In the genomic region with DNA sequence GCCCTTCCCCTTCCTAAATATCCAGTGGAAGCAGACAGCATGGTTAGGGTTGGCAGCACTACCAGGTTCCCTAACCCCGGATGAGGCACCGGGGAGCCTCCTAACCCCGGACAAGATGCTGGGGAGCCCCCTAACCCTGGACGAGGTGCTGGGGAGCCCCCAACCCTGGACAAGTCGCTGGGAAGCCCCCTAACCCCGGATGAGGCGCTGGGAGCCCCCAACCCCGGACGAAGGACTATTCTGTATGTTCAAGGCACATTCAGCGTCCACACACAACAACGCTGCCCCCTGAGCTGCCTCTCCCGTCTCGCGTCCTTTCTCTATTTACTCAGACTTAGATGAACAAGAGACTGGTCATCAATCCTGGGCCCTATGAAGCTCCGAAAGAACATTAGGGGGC, we compare ENCODE assay signal across 19 cellular contexts. TPM values are rescaled to one million over a fixed set of nuclear protein-coding genes. Genes with fewer than 3 reads are reported as not detected.
DNase-seq lines count a peak whose midpoint lies in the region; ATAC-seq and TF ChIP-seq lines count a peak whose summit lies in the region.
"Had no signal": no experiment of that assay in that cellular context is flagged by ENCODE, and none has a peak within 500 bp of the region (broad histone marks: within the 10 kb centered on the region; RNA-seq: fewer than 3 reads in every experiment).

No MANE protein-coding gene starts in this region.

- H3K36me3 ChIP-seq in spleen, result peaks cover 0 to 57% (median 4%) of the 10 kb centered on the region in 6 donors
- H3K36me3 ChIP-seq: HAP-1 had no signal

- H3K4me1 ChIP-seq in spleen, result no peaks in the 10 kb centered on the region
- H3K4me1 ChIP-seq: HAP-1 had no signal

- no peak overlapping the region for H3K4me3 Mint-ChIP-seq in activated naive CD4-positive, alpha-beta T cell treated with anti-CD3 and anti-CD28 coated beads, Interleukin-2, amount 10 ng/mL, durations not matched to agents 7 days and 5 days
- H3K4me3 Mint-ChIP-seq in activated T-helper 2 cell treated with anti-CD3 and anti-CD28 coated beads, Interferon-gamma antibody, Interleukin-2, Interleukin-4, amounts not matched to agents 10 μg/mL and 5 μg/mL and 100 μg/mL, durations not matched to agents 14 hours and 24 hours and 36 hours (ENCODE audit: low read depth), result no peak overlapping the region
- H3K4me3 Mint-ChIP-seq: CD14-positive monocyte, IgD-negative memory B cell had no signal

- no peak overlapping the region for H3K27ac ChIP-seq in spleen
- H3K27ac ChIP-seq in caudate nucleus (ENCODE audit: low read depth, low read length), result no peak overlapping the region

- intact Hi-C loops in activated T-helper 2 cell treated with anti-CD3 and anti-CD28 coated beads, Interferon-gamma antibody, Interleukin-2, Interleukin-4, amounts not matched to agents 10 μg/mL and 5 μg/mL and 100 μg/mL, durations not matched to agents 14 hours and 24 hours and 36 hours (cut with micrococcal nuclease), result no loop called here
- intact Hi-C loops in lower leg skin (cut with DNase I; ENCODE audit: low total_unique reads), result no loop called here
- intact Hi-C loops in spleen (cut with DNase I; ENCODE audit: low total_unique reads), result no loop called here

- CTCF ChIA-PET in activated naive CD4-positive, alpha-beta T cell treated with anti-CD3 and anti-CD28 coated beads, Interleukin-2, amount 10 ng/mL, durations not matched to agents 7 days and 5 days (lab: Charles Lee), result no interaction called here

- TF ChIP-seq POLR2A in lower leg skin (IDR thresholded peaks at IDR 0.05) (no peak), spleen (IDR thresholded peaks at IDR 0.05) (no peak)

- H3K36me3 Mint-ChIP-seq in activated naive CD4-positive, alpha-beta T cell treated with anti-CD3 and anti-CD28 coated beads, Interleukin-2, amount 10 ng/mL, durations not matched to agents 7 days and 5 days, result no peaks in the 10 kb centered on the region
- H3K36me3 Mint-ChIP-seq in activated T-helper 2 cell treated with anti-CD3 and anti-CD28 coated beads, Interferon-gamma antibody, Interleukin-2, Interleukin-4, amounts not matched to agents 10 μg/mL and 5 μg/mL and 100 μg/mL, durations not matched to agents 14 hours and 24 hours and 36 hours (ENCODE audit: low read depth), result no peaks in the 10 kb centered on the region

- H3K9me3 Mint-ChIP-seq in activated naive CD4-positive, alpha-beta T cell treated with anti-CD3 and anti-CD28 coated beads, Interleukin-2, amount 10 ng/mL, durations not matched to agents 7 days and 5 days, result no peaks in the 10 kb centered on the region
- H3K9me3 Mint-ChIP-seq in activated T-helper 2 cell treated with anti-CD3 and anti-CD28 coated beads, Interferon-gamma antibody, Interleukin-2, Interleukin-4, amounts not matched to agents 10 μg/mL and 5 μg/mL and 100 μg/mL, durations not matched to agents 14 hours and 24 hours and 36 hours, result no peaks in the 10 kb centered on the region
- H3K9me3 Mint-ChIP-seq: CD14-positive monocyte, IgD-negative memory B cell had no signal

- H3K27me3 ChIP-seq in spleen (replicated peaks in 1 of 7), result no peaks in the 10 kb centered on the region

- 83 to 86% methylated on average over 15 of the region's 15 CpGs for WGBS in lower leg skin, 2 donors
- 83 to 94% (median 90%) methylated on average over 15 of the region's 15 CpGs for WGBS in spleen, 5 donors

- peak; percentile 11 for DNase-seq in activated naive CD4-positive, alpha-beta T cell treated with anti-CD3 and anti-CD28 coated beads, Interleukin-2, amount 10 ng/mL, durations not matched to agents 7 days and 5 days
- DNase-seq in activated naive CD4-positive, alpha-beta T cell (lab: John Stamatoyannopoulos, UW), result no peak
- DNase-seq in activated T-helper 2 cell treated with anti-CD3 and anti-CD28 coated beads, Interferon-gamma antibody, Interleukin-2, Interleukin-4, amounts not matched to agents 10 μg/mL and 5 μg/mL and 100 μg/mL, durations not matched to agents 14 hours and 24 hours and 36 hours (ENCODE audit: low spot score), result peak; percentile 4
- DNase-seq in lower leg skin (ENCODE audit: low spot score in 2 of 2), result peak; percentile 9 to 52
- peak; percentile 56 for DNase-seq in spleen
- DNase-seq in caudate nucleus (lab: John Stamatoyannopoulos, UW), result no peak
- DNase-seq in medulla oblongata (ENCODE audit: extremely low spot score), result no peak
- DNase-seq: ACHN, AML-193, COR-L47, DMS153, NCI-H1105, NCI-H1694, NCI-H226, NCI-H524 treated with DMSO at 0.1 percent for 48 hours had no signal

- no peak for ATAC-seq in HG03432 (IDR thresholded peaks at IDR 0.05; ENCODE audit: unreplicated experiment)

- H3K4me3 ChIP-seq in lower leg skin (ENCODE audit: low read depth, poor library complexity, severe bottlenecking), result no peak overlapping the region
- no peak overlapping the region for H3K4me3 ChIP-seq in spleen
- H3K4me3 ChIP-seq: HAP-1 had no signal

- no peak overlapping the region for H3K27ac Mint-ChIP-seq in activated naive CD4-positive, alpha-beta T cell treated with anti-CD3 and anti-CD28 coated beads, Interleukin-2, amount 10 ng/mL, durations not matched to agents 7 days and 5 days
- H3K27ac Mint-ChIP-seq in activated T-helper 2 cell treated with anti-CD3 and anti-CD28 coated beads, Interferon-gamma antibody, Interleukin-2, Interleukin-4, amounts not matched to agents 10 μg/mL and 5 μg/mL and 100 μg/mL, durations not matched to agents 14 hours and 24 hours and 36 hours, result no peak overlapping the region
- H3K27ac Mint-ChIP-seq: IgD-negative memory B cell had no signal

- H3K27me3 Mint-ChIP-seq in activated naive CD4-positive, alpha-beta T cell treated with anti-CD3 and anti-CD28 coated beads, Interleukin-2, amount 10 ng/mL, durations not matched to agents 7 days and 5 days, result no peaks in the 10 kb centered on the region
- no peaks in the 10 kb centered on the region for H3K27me3 Mint-ChIP-seq in activated T-helper 2 cell treated with anti-CD3 and anti-CD28 coated beads, Interferon-gamma antibody, Interleukin-2, Interleukin-4, amounts not matched to agents 10 μg/mL and 5 μg/mL and 100 μg/mL, durations not matched to agents 14 hours and 24 hours and 36 hours (ENCODE audit: low read depth)
- H3K27me3 Mint-ChIP-seq: IgD-negative memory B cell had no signal

- TF ChIP-seq CTCF in lower leg skin (IDR thresholded peaks at IDR 0.05) (no peak), spleen (IDR thresholded peaks at IDR 0.05 in 8 of 11, conservative IDR thresholded peaks at IDR 0.05 in 3 of 11) (no peak)

- no peaks in the 10 kb centered on the region for H3K9me3 ChIP-seq in spleen
- H3K9me3 ChIP-seq: HAP-1 had no signal

- H3K4me1 Mint-ChIP-seq in activated naive CD4-positive, alpha-beta T cell treated with anti-CD3 and anti-CD28 coated beads, Interleukin-2, amount 10 ng/mL, durations not matched to agents 7 days and 5 days, result no peaks in the 10 kb centered on the region
- no peaks in the 10 kb centered on the region for H3K4me1 Mint-ChIP-seq in activated T-helper 2 cell treated with anti-CD3 and anti-CD28 coated beads, Interferon-gamma antibody, Interleukin-2, Interleukin-4, amounts not matched to agents 10 μg/mL and 5 μg/mL and 100 μg/mL, durations not matched to agents 14 hours and 24 hours and 36 hours (ENCODE audit: low read depth)
- H3K4me1 Mint-ChIP-seq: CD14-positive monocyte, IgD-negative memory B cell had no signal

RNA-seq across cellular contexts. Expression of gene ANKMY1, which starts 51.8 kb away (rescaled TPM):
- total RNA-seq in activated T-helper 2 cell treated with anti-CD3 and anti-CD28 coated beads, Interferon-gamma antibody, Interleukin-2, Interleukin-4, amounts not matched to agents 10 μg/mL and 5 μg/mL and 100 μg/mL, durations not matched to agents 14 hours and 24 hours and 36 hours, result 23.7 and 25.1 TPM in 2 replicates
- 10 to 100 TPM; 18.0 to 22.7 (median 21.1) TPM for total RNA-seq in lower leg skin
- 10 to 100 TPM; 26.5 to 45.5 (median 30.1) TPM for total RNA-seq in spleen
- polyA plus RNA-seq in spleen, result 10 to 100 TPM in 1 of 3 donors, 1 to 10 TPM in 2; 7.6 to 11.4 (median 8.1) TPM

RNA-seq across cellular contexts. Expression of gene DUSP28, which starts 54.2 kb away (rescaled TPM):
- total RNA-seq in activated T-helper 2 cell treated with anti-CD3 and anti-CD28 coated beads, Interferon-gamma antibody, Interleukin-2, Interleukin-4, amounts not matched to agents 10 μg/mL and 5 μg/mL and 100 μg/mL, durations not matched to agents 14 hours and 24 hours and 36 hours, result 4.8 and 6.5 TPM in 2 replicates
- total RNA-seq in lower leg skin (1 to 10 TPM; 5.5 to 8.1 (median 7.4) TPM), spleen (10 to 100 TPM in 1 of 7 donors, 1 to 10 TPM in 6; 5.9 to 13.6 (median 7.1) TPM)
- polyA plus RNA-seq in spleen, result 1 to 10 TPM; 6.5 to 9.0 (median 7.9) TPM

Comparison
In these comparisons a context has a peak if more than half of its experiments do, and no peak if none do; other contexts are left out.
1. DNase-seq: peak in activated naive CD4-positive, alpha-beta T cell treated with anti-CD3 and anti-CD28 coated beads, Interleukin-2, amount 10 ng/mL, durations not matched to agents 7 days and 5 days (single experiment), activated T-helper 2 cell treated with anti-CD3 and anti-CD28 coated beads, Interferon-gamma antibody, Interleukin-2, Interleukin-4, amounts not matched to agents 10 μg/mL and 5 μg/mL and 100 μg/mL, durations not matched to agents 14 hours and 24 hours and 36 hours (single experiment), lower leg skin (2 of 2) and spleen (single experiment); none in activated naive CD4-positive, alpha-beta T cell (0 of 4), caudate nucleus (0 of 61) and medulla oblongata (single experiment).